Comparison of ENCODE assay signal across 9 cellular contexts in genomic region chr2:20593072-20594034, GRCh38. TPM values are rescaled to one million over a fixed set of nuclear protein-coding genes. Genes with fewer than 3 reads are reported as not detected.
DNase-seq lines count a peak whose midpoint lies in the region; ATAC-seq and TF ChIP-seq lines count a peak whose summit lies in the region.
"Had no signal": no experiment of that assay in that cellular context is flagged by ENCODE, and none has a peak within 500 bp of the region (broad histone marks: within the 10 kb centered on the region; RNA-seq: fewer than 3 reads in every experiment).

No MANE protein-coding gene starts in this region.

- H3K4me1 ChIP-seq in suprapubic skin: peaks cover 47% of the 10 kb centered on the region

- no peak for ATAC-seq in HG02763 (IDR thresholded peaks at IDR 0.05; ENCODE audit: unreplicated experiment)

- TF ChIP-seq EP300 in suprapubic skin (IDR thresholded peaks at IDR 0.05): no peak

- TF ChIP-seq CTCF in kidney epithelial cell (IDR thresholded peaks at IDR 0.05; ENCODE audit: insufficient read depth, low read length, poor library complexity, severe bottlenecking) (peak; percentile 2), suprapubic skin (IDR thresholded peaks at IDR 0.05) (no peak)

- peak overlapping the region; percentile 21 for H3K27ac ChIP-seq in suprapubic skin

- H3K4me3 ChIP-seq in kidney epithelial cell (ENCODE audit: low read depth, low read length): no peak overlapping the region
- no peak overlapping the region for H3K4me3 ChIP-seq in suprapubic skin

- TF ChIP-seq POLR2A in suprapubic skin (IDR thresholded peaks at IDR 0.05): no peak

- H3K9me3 ChIP-seq in suprapubic skin: no peaks in the 10 kb centered on the region

- WGBS in suprapubic skin: 90% methylated on average over 16 of the region's 18 CpGs

- H3K36me3 ChIP-seq in kidney epithelial cell (ENCODE audit: control insufficient read depth, insufficient read depth, low read length) (no peaks in the 10 kb centered on the region), suprapubic skin (no peaks in the 10 kb centered on the region)

- H3K27me3 ChIP-seq in kidney epithelial cell (ENCODE audit: control insufficient read depth, insufficient read depth, low read length) (no peaks in the 10 kb centered on the region), suprapubic skin (no peaks in the 10 kb centered on the region)

- DNase-seq in LHCN-M2 (ENCODE audit: low read depth): peak; percentile 95
- DNase-seq in astrocyte of the hippocampus (ENCODE audit: low read depth, low spot score): peak; percentile 82
- peak; percentile 76 for DNase-seq in kidney epithelial cell (ENCODE audit: low read depth)
- peak; percentile 66 to 73 for DNase-seq in suprapubic skin (ENCODE audit: low spot score in 2 of 2)
- DNase-seq in LoVo (ENCODE audit: low spot score): no peak
- no peak for DNase-seq in SK-N-DZ (ENCODE audit: low spot score)
- DNase-seq in superior temporal gyrus (ENCODE audit: extremely low spot score): no peak
- DNase-seq: activated naive CD4-positive, alpha-beta T cell treated with anti-CD3 and anti-CD28 coated beads, Interleukin-2, amount 50 U/mL, for 16 hours had no signal

RNA-seq across cellular contexts. Expression of gene HS1BP3, which starts 57.5 kb away (rescaled TPM):
- total RNA-seq in LHCN-M2 (2014; rRNA removed) (24.6 and 34.2 TPM in 2 replicates), kidney epithelial cell (41.7 and 42.4 TPM in 2 replicates), suprapubic skin (10 to 100 TPM; 23.3 to 38.2 (median 34.2) TPM)
- polyA plus RNA-seq in LHCN-M2 (2012): 25.0 TPM
- 10.6 and 18.1 TPM in 2 replicates for polyA plus RNA-seq in SK-N-DZ (2014; cell fraction: cytosol; rRNA removed)
- polyA plus RNA-seq in SK-N-DZ (2014; cell fraction: nucleus; rRNA removed): 12.7 and 17.9 TPM in 2 replicates

Comparison
In these comparisons a context has a peak if more than half of its experiments do, and no peak if none do; other contexts are left out.
1. DNase-seq: peak in LHCN-M2 (single experiment), astrocyte of the hippocampus (single experiment), kidney epithelial cell (single experiment) and suprapubic skin (2 of 2); none in LoVo (single experiment), SK-N-DZ (single experiment) and superior temporal gyrus (single experiment).